ENCODE assay signal across 8 cellular contexts in the genomic region with DNA sequence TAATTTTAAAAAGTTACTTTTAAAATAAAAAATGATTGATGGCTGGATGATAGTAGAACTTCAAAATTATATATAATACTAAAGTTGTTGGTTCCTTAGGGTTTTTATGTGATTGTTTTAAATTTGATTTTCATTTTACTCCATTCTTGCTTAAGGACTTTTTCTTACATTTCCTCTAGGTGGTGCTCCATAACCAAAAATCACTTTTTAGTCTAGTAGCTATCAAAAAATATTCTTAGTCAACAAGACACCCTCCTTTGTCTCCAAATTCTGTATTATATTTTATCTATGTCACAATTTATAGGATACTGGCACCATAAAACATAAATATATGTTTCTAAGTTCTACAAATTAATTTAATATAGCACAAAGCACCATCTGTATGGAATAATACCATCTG.
A peak's percentile ranks its signal among the peaks of the same experiment; 100 is the strongest.
DNase-seq lines count a peak whose midpoint lies in the region; ATAC-seq and TF ChIP-seq lines count a peak whose summit lies in the region.

No MANE protein-coding gene starts in this region.

- H3K9ac ChIP-seq in SK-N-MC (ENCODE audit: insufficient read length) = no peak overlapping the region

- no peak overlapping the region for H3K4me3 ChIP-seq in HEK293 (ENCODE audit: low read depth, low read length)
- no peak overlapping the region for H3K4me3 ChIP-seq in SK-N-MC
- no peak overlapping the region for H3K4me3 ChIP-seq in hepatocyte

- H4K20me1 ChIP-seq in hepatocyte (ENCODE audit: insufficient read depth, poor library complexity, severe bottlenecking) = no peaks in the 10 kb centered on the region

- no peaks in the 10 kb centered on the region for H3K9me3 ChIP-seq in HEK293 (ENCODE audit: control insufficient read depth, insufficient read depth, low read depth, low read length)
- H3K9me3 ChIP-seq in SK-N-MC (ENCODE audit: low read depth, low read length) = no peaks in the 10 kb centered on the region
- no peaks in the 10 kb centered on the region for H3K9me3 ChIP-seq in hepatocyte (ENCODE audit: low read depth)

- POLR2A ChIA-PET in HEK293 (lab: Yijun Ruan, JAX) = no interaction called here

- H3K27me3 ChIP-seq in hepatocyte = no peaks in the 10 kb centered on the region

- H3K9me2 ChIP-seq in hepatocyte (replicated peaks; ENCODE audit: insufficient read depth) = no peaks in the 10 kb centered on the region

- no peak overlapping the region for H3K4me2 ChIP-seq in hepatocyte

- no peaks in the 10 kb centered on the region for H3K4me1 ChIP-seq in HEK293 (ENCODE audit: control insufficient read depth, insufficient read depth, low read length)
- H3K4me1 ChIP-seq in hepatocyte (ENCODE audit: insufficient read depth) = no peaks in the 10 kb centered on the region

- CTCF ChIA-PET in HEK293 (lab: Yijun Ruan, JAX) = interaction anchor here (0.6 to 2.8 kb wide), 10 partner anchors 9 to 1081 kb away, joined by 3 to 12 read pairs (median 3); no protein-coding TSS in a partner anchor

- no peaks in the 10 kb centered on the region for H3K36me3 ChIP-seq in HEK293 (ENCODE audit: control insufficient read depth in 2 of 2, insufficient read depth in 1 of 2, low read length in 2 of 2)
- no peaks in the 10 kb centered on the region for H3K36me3 ChIP-seq in SK-N-MC (ENCODE audit: insufficient read depth, low read length)
- no peaks in the 10 kb centered on the region for H3K36me3 ChIP-seq in hepatocyte (replicated peaks; ENCODE audit: insufficient read depth, low read depth)

- DNase-seq in DMS53 treated with DMSO at 0.1 percent for 48 hours (lab: John Stamatoyannopoulos, UW; ENCODE audit: unreplicated experiment) = peak; percentile 12
- peak; percentile 24 for DNase-seq in SK-N-MC (ENCODE audit: low read depth, low spot score)
- peak; percentile 13 for DNase-seq in hepatocyte (ENCODE audit: low spot score)
- no peak for DNase-seq in islet precursor cell
- no peak for DNase-seq in activated CD4-positive, alpha-beta T cell treated with anti-CD3 and anti-CD28 coated beads, Interleukin-2, amount 50 U/mL, for 4 hours
- no peak for DNase-seq in HPDE6-E6E7 (ENCODE audit: extremely low spot score)

- H3K79me2 ChIP-seq in hepatocyte = no peaks in the 10 kb centered on the region

- H3K27ac ChIP-seq in HEK293 (ENCODE audit: extremely low read depth, low read depth, low read length) = no peak overlapping the region
- H3K27ac ChIP-seq in SK-N-MC = no peak overlapping the region
- H3K27ac ChIP-seq in hepatocyte = no peak overlapping the region

- TF ChIP-seq CTCF in HEK293 (tag by site-specific recombination; IDR thresholded peaks at IDR 0.05) (no peak), hepatocyte (IDR thresholded peaks at IDR 0.05; ENCODE audit: poor library complexity) (peak; percentile 52)

- no peak for ATAC-seq in HG02885 (IDR thresholded peaks at IDR 0.05; ENCODE audit: poor library complexity, unreplicated experiment)

- H2AFZ ChIP-seq in hepatocyte = no peak overlapping the region

TF ChIP-seq in HEK293, 187 proteins besides CTCF, POLR2A, EP300 and RAD21:
- TF ChIP-seq ZNF266 (tag by site-specific recombination; IDR thresholded peaks at IDR 0.05; ENCODE audit: low read depth) (no peak), ZNF654 (tag by site-specific recombination; IDR thresholded peaks at IDR 0.05; ENCODE audit: low read depth) (peak; percentile 71), ZNF626 (tag by site-specific recombination; IDR thresholded peaks at IDR 0.05) (no peak), ZNF221 (tag by site-specific recombination; IDR thresholded peaks at IDR 0.05; ENCODE audit: borderline replicate concordance) (no peak)

Comparison
In these comparisons a context has a peak if more than half of its experiments do, and no peak if none do; other contexts are left out.
1. DNase-seq: peak in DMS53 treated with DMSO at 0.1 percent for 48 hours (single experiment), SK-N-MC (single experiment) and hepatocyte (single experiment); none in islet precursor cell (single experiment), activated CD4-positive, alpha-beta T cell treated with anti-CD3 and anti-CD28 coated beads, Interleukin-2, amount 50 U/mL, for 4 hours (0 of 2) and HPDE6-E6E7 (single experiment).